In the genomic region with DNA sequence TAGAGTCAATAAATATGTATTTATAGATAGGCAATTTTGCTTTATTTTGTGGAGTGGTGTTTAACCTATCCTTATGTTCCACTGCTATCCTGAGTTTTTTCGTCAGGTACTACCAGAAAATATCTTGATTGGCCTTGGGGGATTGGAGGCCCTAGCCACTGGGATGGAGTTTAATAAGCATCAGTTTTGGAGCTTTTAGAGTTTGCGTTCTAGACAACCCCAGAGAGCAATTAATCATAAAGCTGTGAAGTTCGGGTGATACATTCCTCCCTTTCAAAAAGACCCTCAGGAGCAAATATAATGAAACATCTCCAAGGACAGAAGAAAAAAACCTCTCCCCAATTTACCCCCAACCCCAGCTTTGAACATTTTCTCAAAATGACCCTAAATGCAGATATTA, we compare ENCODE assay signal across 34 cellular contexts. TPM values are rescaled to one million over a fixed set of nuclear protein-coding genes. Genes with fewer than 3 reads are reported as not detected.
A peak's percentile ranks its signal among the peaks of the same experiment; 100 is the strongest.
DNase-seq lines count a peak whose midpoint lies in the region; ATAC-seq and TF ChIP-seq lines count a peak whose summit lies in the region.
"Had no signal": no experiment of that assay in that cellular context is flagged by ENCODE, and none has a peak within 500 bp of the region (broad histone marks: within the 10 kb centered on the region; RNA-seq: fewer than 3 reads in every experiment).

A gene (plus strand): TSS at position 301 of the 400 bp plus-strand sequence. CDS start 6,700 bp downstream, outside the sequence.

- H3K36me3 ChIP-seq in neural progenitor cell = no peaks in the 10 kb centered on the region
- H3K36me3 ChIP-seq: BE2C; BLaER1; BLaER1 treated with 17β-estradiol and CSF1 and Interleukin-3, amounts not matched to agents 10 nM and 100 nM had no signal

- H3K4me3 ChIP-seq in neural progenitor cell = no peak within 1 kb of the TSS
- H3K4me3 ChIP-seq: A549; BLaER1; BLaER1 treated with 17β-estradiol and CSF1 and Interleukin-3, amounts not matched to agents 10 nM and 100 nM had no signal

- no peaks in the 10 kb centered on the region for H3F3A ChIP-seq in neural progenitor cell (ENCODE audit: low read depth)

- H3K79me2 ChIP-seq in neural progenitor cell (ENCODE audit: low read depth) = no peaks in the 10 kb centered on the region

- no peak within 1 kb of the TSS for H3K27ac ChIP-seq in neural progenitor cell
- H3K27ac ChIP-seq: 22Rv1; A549; BLaER1; BLaER1 treated with 17β-estradiol and CSF1 and Interleukin-3, amounts not matched to agents 10 nM and 100 nM; C4-2B had no signal

- H3K4me3 Mint-ChIP-seq in activated CD4-positive, alpha-beta T cell treated with anti-CD3 and anti-CD28 coated beads, Interleukin-2, amount 10 ng/mL, durations not matched to agents 24 days and 14 days = no peak within 1 kb of the TSS
- no peak within 1 kb of the TSS for H3K4me3 Mint-ChIP-seq in activated CD4-positive, alpha-beta T cell treated with anti-CD3 and anti-CD28 coated beads for 36 hours
- no peak within 1 kb of the TSS for H3K4me3 Mint-ChIP-seq in neural progenitor cell
- H3K4me3 Mint-ChIP-seq: B cell; CD14-positive monocyte; CD4-positive, alpha-beta memory T cell; CD4-positive, alpha-beta T cell; CD4-positive, CD25-positive, alpha-beta regulatory T cell; CD8-positive, alpha-beta memory T cell; CD8-positive, alpha-beta T cell had no signal

- peak within 1 kb of the TSS; percentile 26 for H2AFZ ChIP-seq in neural progenitor cell (replicated peaks)

- no peaks in the 10 kb centered on the region for H3K9me3 ChIP-seq in neural progenitor cell (ENCODE audit: low read depth)
- H3K9me3 ChIP-seq: A549; BE2C; BLaER1; BLaER1 treated with 17β-estradiol and CSF1 and Interleukin-3, amounts not matched to agents 10 nM and 100 nM; Caco-2 had no signal

- no peaks in the 10 kb centered on the region for H3K4me1 Mint-ChIP-seq in activated CD4-positive, alpha-beta T cell treated with anti-CD3 and anti-CD28 coated beads, Interleukin-2, amount 10 ng/mL, durations not matched to agents 24 days and 14 days
- H3K4me1 Mint-ChIP-seq in activated CD4-positive, alpha-beta T cell treated with anti-CD3 and anti-CD28 coated beads for 36 hours = no peaks in the 10 kb centered on the region
- peaks cover 7% of the 10 kb centered on the region for H3K4me1 Mint-ChIP-seq in neural progenitor cell
- H3K4me1 Mint-ChIP-seq: B cell; CD4-positive, alpha-beta memory T cell; CD4-positive, CD25-positive, alpha-beta regulatory T cell; CD8-positive, alpha-beta memory T cell had no signal

- H3K27me3 ChIP-seq in neural progenitor cell = no peaks in the 10 kb centered on the region
- H3K27me3 ChIP-seq: BE2C; BLaER1; BLaER1 treated with 17β-estradiol and CSF1 and Interleukin-3, amounts not matched to agents 10 nM and 100 nM had no signal

- DNase-seq in activated CD4-positive, alpha-beta T cell treated with anti-CD3 and anti-CD28 coated beads, Interleukin-2, amount 10 ng/mL, durations not matched to agents 24 days and 14 days = peak; percentile 8
- no peak for DNase-seq in activated CD4-positive, alpha-beta T cell treated with anti-CD3 and anti-CD28 coated beads for 36 hours
- no peak for DNase-seq in neural progenitor cell (ENCODE audit: low spot score)
- DNase-seq in SHP77 (lab: John Stamatoyannopoulos, UW) = no peak
- DNase-seq: 8988T; ACHN; AML-193; BE2C; C1 segment of cervical spinal cord; Caco-2; Calu3; CD4-positive, alpha-beta memory T cell; CD4-positive, alpha-beta T cell; CD4-positive, CD25-positive, alpha-beta regulatory T cell; CD8-positive, alpha-beta memory T cell; CD8-positive, alpha-beta T cell; COR-L47; DMS 273 treated with DMSO at 0.1 percent for 48 hours; DMS153; DMS53; DMS79; DMS79 treated with DMSO at 0.1 percent for 48 hours; DND-41; EL had no signal

- H3K27me3 Mint-ChIP-seq in activated CD4-positive, alpha-beta T cell treated with anti-CD3 and anti-CD28 coated beads, Interleukin-2, amount 10 ng/mL, durations not matched to agents 24 days and 14 days = peaks cover 20% of the 10 kb centered on the region
- peaks cover 4% of the 10 kb centered on the region for H3K27me3 Mint-ChIP-seq in activated CD4-positive, alpha-beta T cell treated with anti-CD3 and anti-CD28 coated beads for 36 hours
- H3K27me3 Mint-ChIP-seq in neural progenitor cell (ENCODE audit: insufficient read depth, low read depth) = no peaks in the 10 kb centered on the region

- POLR2A ChIA-PET in activated CD4-positive, alpha-beta T cell treated with anti-CD3 and anti-CD28 coated beads for 36 hours (lab: Charles Lee) = no interaction called here

- H3K9me3 Mint-ChIP-seq in activated CD4-positive, alpha-beta T cell treated with anti-CD3 and anti-CD28 coated beads, Interleukin-2, amount 10 ng/mL, durations not matched to agents 24 days and 14 days = no peaks in the 10 kb centered on the region
- H3K9me3 Mint-ChIP-seq in activated CD4-positive, alpha-beta T cell treated with anti-CD3 and anti-CD28 coated beads for 36 hours (ENCODE audit: low read depth) = no peaks in the 10 kb centered on the region
- H3K9me3 Mint-ChIP-seq in neural progenitor cell = no peaks in the 10 kb centered on the region
- H3K9me3 Mint-ChIP-seq: CD14-positive monocyte; CD4-positive, alpha-beta memory T cell; CD4-positive, alpha-beta T cell; CD4-positive, CD25-positive, alpha-beta regulatory T cell; CD8-positive, alpha-beta memory T cell; CD8-positive, alpha-beta T cell had no signal

- CTCF ChIA-PET in activated CD4-positive, alpha-beta T cell treated with anti-CD3 and anti-CD28 coated beads for 36 hours (lab: Charles Lee) = interaction anchor here (0.6 to 2.6 kb wide), 3 partner anchors 18 to 265 kb away, joined by 3 to 7 read pairs (median 5); a partner anchor contains a TSS

- TF ChIP-seq CTCF in neural progenitor cell (IDR thresholded peaks at IDR 0.05) = no peak

- H3K9ac ChIP-seq in neural progenitor cell = no peak within 1 kb of the TSS
- H3K9ac ChIP-seq: BLaER1; BLaER1 treated with 17β-estradiol and CSF1 and Interleukin-3, amounts not matched to agents 10 nM and 100 nM had no signal

- no peak within 1 kb of the TSS for H3K27ac Mint-ChIP-seq in activated CD4-positive, alpha-beta T cell treated with anti-CD3 and anti-CD28 coated beads, Interleukin-2, amount 10 ng/mL, durations not matched to agents 24 days and 14 days
- H3K27ac Mint-ChIP-seq in activated CD4-positive, alpha-beta T cell treated with anti-CD3 and anti-CD28 coated beads for 36 hours = no peak within 1 kb of the TSS
- no peak within 1 kb of the TSS for H3K27ac Mint-ChIP-seq in neural progenitor cell
- H3K27ac Mint-ChIP-seq: B cell; CD14-positive monocyte; CD4-positive, alpha-beta memory T cell; CD4-positive, alpha-beta T cell; CD4-positive, CD25-positive, alpha-beta regulatory T cell; CD8-positive, alpha-beta memory T cell; CD8-positive, alpha-beta T cell had no signal

- H4K20me1 ChIP-seq in neural progenitor cell (ENCODE audit: low read depth) = no peaks in the 10 kb centered on the region
- H4K20me1 ChIP-seq: BLaER1; BLaER1 treated with 17β-estradiol and CSF1 and Interleukin-3, amounts not matched to agents 10 nM and 100 nM had no signal

- H3K36me3 Mint-ChIP-seq in activated CD4-positive, alpha-beta T cell treated with anti-CD3 and anti-CD28 coated beads, Interleukin-2, amount 10 ng/mL, durations not matched to agents 24 days and 14 days (ENCODE audit: low read depth) = no peaks in the 10 kb centered on the region
- no peaks in the 10 kb centered on the region for H3K36me3 Mint-ChIP-seq in activated CD4-positive, alpha-beta T cell treated with anti-CD3 and anti-CD28 coated beads for 36 hours (ENCODE audit: low read depth)
- H3K36me3 Mint-ChIP-seq in neural progenitor cell = no peaks in the 10 kb centered on the region
- H3K36me3 Mint-ChIP-seq: CD14-positive monocyte; CD4-positive, alpha-beta memory T cell; CD4-positive, CD25-positive, alpha-beta regulatory T cell; CD8-positive, alpha-beta memory T cell; CD8-positive, alpha-beta T cell had no signal

- ATAC-seq in activated CD4-positive, alpha-beta T cell treated with anti-CD3 and anti-CD28 coated beads for 36 hours = no peak
- ATAC-seq: A549; CD8-positive, alpha-beta T cell had no signal

- peak within 1 kb of the TSS; percentile 24 for H3K4me2 ChIP-seq in neural progenitor cell
- H3K4me2 ChIP-seq: A549; BLaER1; BLaER1 treated with 17β-estradiol and CSF1 and Interleukin-3, amounts not matched to agents 10 nM and 100 nM had no signal

- H3K4me1 ChIP-seq in neural progenitor cell = peaks cover 8% of the 10 kb centered on the region
- H3K4me1 ChIP-seq: A549, BE2C, BLaER1, Caco-2 had no signal

- intact Hi-C loops in activated CD4-positive, alpha-beta T cell treated with anti-CD3 and anti-CD28 coated beads, Interleukin-2, amount 10 ng/mL, durations not matched to agents 24 days and 14 days (cut with micrococcal nuclease) = no loop called here
- intact Hi-C loops in activated CD4-positive, alpha-beta T cell treated with anti-CD3 and anti-CD28 coated beads for 36 hours (cut with DNase I, micrococcal nuclease) = no loop called here

RNA-seq across cellular contexts. Expression of the gene that starts here (rescaled TPM):
- not detected in 2 replicates for total RNA-seq in activated CD4-positive, alpha-beta T cell treated with anti-CD3 and anti-CD28 coated beads, Interleukin-2, amount 10 ng/mL, durations not matched to agents 24 days and 14 days
- total RNA-seq in activated CD4-positive, alpha-beta T cell treated with anti-CD3 and anti-CD28 coated beads for 36 hours = not detected
- total RNA-seq in neural progenitor cell (ENCODE audit: low replicate concordance) = 0.02 and 0.06 TPM in 2 replicates
- total RNA-seq: A172; A673; B cell; Caco-2; Calu3; CD4-positive, alpha-beta memory T cell; CD4-positive, alpha-beta T cell; CD4-positive, CD25-positive, alpha-beta regulatory T cell; CD8-positive, alpha-beta memory T cell; CD8-positive, alpha-beta T cell; Daoy had no signal

Comparison
In these comparisons a context has a peak if more than half of its experiments do, and no peak if none do; other contexts are left out.
1. Peak in DNase-seq in activated CD4-positive, alpha-beta T cell treated with anti-CD3 and anti-CD28 coated beads, Interleukin-2, amount 10 ng/mL, durations not matched to agents 24 days and 14 days; RNA of the gene not detected or under 1 TPM.